ENCODE assay signal across 8 cellular contexts in genomic region chr10:84424731-84425165, GRCh38.
DNase-seq lines count a peak whose midpoint lies in the region; ATAC-seq and TF ChIP-seq lines count a peak whose summit lies in the region.

No MANE protein-coding gene starts in this region.

- no peaks in the 10 kb centered on the region for H3K27me3 ChIP-seq in GM23248 (replicated peaks; ENCODE audit: insufficient read depth)
- H3K27me3 ChIP-seq in liver (ENCODE audit: control insufficient read depth in 4 of 4, insufficient read depth in 4 of 4, low read length in 3 of 4), result no peaks in the 10 kb centered on the region

- H3K27me3 Mint-ChIP-seq in stimulated activated naive CD8-positive, alpha-beta T cell treated with anti-CD3 and anti-CD28 coated beads, Interleukin-15, amount 100 ng/mL, for 72 hours, result no peaks in the 10 kb centered on the region

- H3K36me3 ChIP-seq in GM23248 (ENCODE audit: low read depth) (0 out of 2 replicates have a peak, but pooled peaks cover under 1% of the 10 kb centered on the region), liver (ENCODE audit: control insufficient read depth in 4 of 4, insufficient read depth in 3 of 4, low read depth in 1 of 4, low read length in 3 of 4) (no peaks in the 10 kb centered on the region)

- H3K4me3 ChIP-seq in GM23248 (peak overlapping the region; percentile 70), liver (ENCODE audit: low read depth in 1 of 3, low read length in 3 of 3) (no peak overlapping the region)

- DNase-seq in AG20443 (ENCODE audit: low spot score), result peak; percentile 89
- peak; percentile 96 for DNase-seq in GM23248
- DNase-seq in RPMI7951 (ENCODE audit: low read depth), result peak; percentile 88
- DNase-seq in dermis blood vessel endothelial cell, result peak; percentile 95
- no peak for DNase-seq in stimulated activated naive CD8-positive, alpha-beta T cell treated with anti-CD3 and anti-CD28 coated beads, Interleukin-15, amount 100 ng/mL, for 72 hours
- DNase-seq in T-helper 9 cell, result no peak
- DNase-seq in SHP77 treated with DMSO at 0.1 percent for 48 hours (lab: John Stamatoyannopoulos, UW), result no peak

- H3K9me3 ChIP-seq in GM23248 (ENCODE audit: low read depth) (no peaks in the 10 kb centered on the region), liver (ENCODE audit: control insufficient read depth in 4 of 4, low read length in 3 of 4) (peaks cover 0 to 5% (median 0%) of the 10 kb centered on the region in 4 donors)

- H3K27ac Mint-ChIP-seq in stimulated activated naive CD8-positive, alpha-beta T cell treated with anti-CD3 and anti-CD28 coated beads, Interleukin-15, amount 100 ng/mL, for 72 hours, result peak overlapping the region; percentile 4 to 91

- in situ Hi-C loops in GM23248 (cut with MboI), result no loop called here

- peaks cover 43% of the 10 kb centered on the region for H3K4me1 Mint-ChIP-seq in stimulated activated naive CD8-positive, alpha-beta T cell treated with anti-CD3 and anti-CD28 coated beads, Interleukin-15, amount 100 ng/mL, for 72 hours

- H2AFZ ChIP-seq in GM23248, result peak overlapping the region; percentile 77

- H4K20me1 ChIP-seq in GM23248 (ENCODE audit: insufficient read depth), result no peaks in the 10 kb centered on the region

- TF ChIP-seq RAD21 in liver (IDR thresholded peaks at IDR 0.05), result no peak

- H3K4me1 ChIP-seq in GM23248 (ENCODE audit: insufficient read depth) (peaks cover 42% of the 10 kb centered on the region), liver (ENCODE audit: control insufficient read depth in 4 of 4, insufficient read depth in 4 of 4, low read length in 3 of 4) (peaks cover 0 to 2% (median 0%) of the 10 kb centered on the region in 4 donors)

- H3K9me2 ChIP-seq in GM23248 (ENCODE audit: insufficient read depth), result no peaks in the 10 kb centered on the region

- no peak for TF ChIP-seq CTCF in liver (IDR thresholded peaks at IDR 0.05; ENCODE audit: low read depth, low read length, missing input control)

- 0% methylated on average over 3 of the region's 3 CpGs for WGBS in GM23248 (ENCODE audit: low coverage in 1 of 2, low lambda C conversion rate in 2 of 2, missing lambda C conversion rate in 2 of 2), 2 experiments
- 57% methylated on average over 3 of the region's 3 CpGs for WGBS in liver

- H3F3A ChIP-seq in GM23248 (ENCODE audit: insufficient read depth), result peaks cover 28% of the 10 kb centered on the region

- peaks cover 27 to 36% of the 10 kb centered on the region in 2 donors for H3K9me3 Mint-ChIP-seq in stimulated activated naive CD8-positive, alpha-beta T cell treated with anti-CD3 and anti-CD28 coated beads, Interleukin-15, amount 100 ng/mL, for 72 hours

- peak overlapping the region; percentile 92 for H3K27ac ChIP-seq in GM23248
- no peak overlapping the region for H3K27ac ChIP-seq in liver (ENCODE audit: low read depth in 1 of 2, low read length in 2 of 2)

- H3K4me3 Mint-ChIP-seq in stimulated activated naive CD8-positive, alpha-beta T cell treated with anti-CD3 and anti-CD28 coated beads, Interleukin-15, amount 100 ng/mL, for 72 hours, result peak overlapping the region; percentile 47 to 60

- H3K4me2 ChIP-seq in GM23248 (ENCODE audit: unreplicated experiment), result peak overlapping the region; percentile 91

- peak overlapping the region; percentile 87 for H3K9ac ChIP-seq in GM23248
- H3K9ac ChIP-seq in liver (ENCODE audit: low read depth in 1 of 2, low read length in 2 of 2), result peak overlapping the region in 1 of 2 donors; percentile 50

- ATAC-seq in stimulated activated naive CD8-positive, alpha-beta T cell treated with anti-CD3 and anti-CD28 coated beads, Interleukin-15, amount 100 ng/mL, for 72 hours, result peak; percentile 83

- H3K79me2 ChIP-seq in GM23248 (ENCODE audit: insufficient read depth), result peaks cover 67% of the 10 kb centered on the region

TF ChIP-seq in liver, 16 proteins besides CTCF, POLR2A, EP300 and RAD21:
- TF ChIP-seq YY1 (IDR thresholded peaks at IDR 0.05), result peak; percentile 50
- TF ChIP-seq FOXA2 (IDR thresholded peaks at IDR 0.05), result no peak

Comparison
In these comparisons a context has a peak if more than half of its experiments do, and no peak if none do; other contexts are left out.
1. DNase-seq: peak in AG20443 (single experiment), GM23248 (single experiment), RPMI7951 (single experiment) and dermis blood vessel endothelial cell (single experiment); none in stimulated activated naive CD8-positive, alpha-beta T cell treated with anti-CD3 and anti-CD28 coated beads, Interleukin-15, amount 100 ng/mL, for 72 hours (0 of 2), T-helper 9 cell (single experiment) and SHP77 treated with DMSO at 0.1 percent for 48 hours (single experiment).